In the genomic region with DNA sequence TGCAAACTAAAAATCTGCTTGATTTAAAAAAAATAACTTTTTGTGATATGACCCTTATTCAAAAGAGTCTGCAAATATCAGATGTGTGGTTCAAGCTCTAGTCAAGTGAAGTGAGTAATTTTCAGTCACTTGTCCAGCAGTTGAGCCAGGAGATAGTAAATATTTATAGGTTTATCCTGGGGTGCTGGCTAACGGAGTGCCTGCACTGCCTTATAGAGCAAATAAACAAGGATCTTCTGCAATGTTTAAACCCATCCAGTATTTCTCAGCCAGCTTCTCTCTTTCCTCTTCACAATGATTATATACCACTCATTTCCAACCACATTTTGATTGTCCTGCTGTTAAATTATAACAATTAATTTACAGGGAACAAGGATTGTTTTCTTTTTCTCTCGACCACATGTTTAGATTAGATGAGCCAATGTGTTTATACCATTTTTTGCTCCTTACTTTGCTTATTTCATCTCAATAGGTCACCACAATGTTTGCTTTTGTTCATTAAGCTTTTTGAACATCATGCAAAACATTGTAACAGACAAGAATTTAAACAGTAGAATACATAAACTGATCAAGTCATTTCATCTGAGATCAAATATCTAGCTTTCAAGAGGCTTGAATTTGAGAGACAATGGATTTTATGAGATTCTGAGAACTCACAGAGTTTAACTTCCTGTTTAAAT, we compare ENCODE assay signal across 24 cellular contexts.
"Had no signal": no experiment of that assay in that cellular context is flagged by ENCODE, and none has a peak within 500 bp of the region (broad histone marks: within the 10 kb centered on the region; RNA-seq: fewer than 3 reads in every experiment).

No MANE protein-coding gene starts in this region.

- H2AFZ ChIP-seq: parathyroid adenoma had no signal

- H3K9ac ChIP-seq: parathyroid adenoma had no signal

- H3K4me3 ChIP-seq: dorsolateral prefrontal cortex, lung, prostate gland, right lobe of liver, spleen, tibial artery, upper lobe of left lung, uterus had no signal

- DNase-seq: cortex of kidney; dorsolateral prefrontal cortex; effector CD8-positive, alpha-beta T cell; foreskin melanocyte; head of caudate nucleus; hippocampal formation; left colon; left ventricle myocardium superior; mesendoderm; naive B cell; nephron progenitor cell; right lobe of liver; spleen; stimulated activated CD4-positive, alpha-beta T cell treated with anti-CD3 and anti-CD28 coated beads, Interleukin-15, amount 100 ng/mL, for 24 hours; stimulated activated CD4-positive, alpha-beta T cell treated with anti-CD3 and anti-CD28 coated beads, Interleukin-1b, Interleukin-23, amount 100 ng/mL, for 48 hours; stimulated activated CD4-positive, alpha-beta T cell treated with anti-CD3 and anti-CD28 coated beads, Interleukin-4, amount 100 ng/mL, for 24 hours; tibial artery; upper lobe of left lung; uterus had no signal

- H3K27ac ChIP-seq: dorsolateral prefrontal cortex, parathyroid adenoma, prostate gland, right lobe of liver, spleen, tibial artery, upper lobe of left lung, uterus had no signal

- H3K36me3 ChIP-seq: prostate gland, right lobe of liver, spleen, tibial artery, upper lobe of left lung, uterus had no signal

- ATAC-seq: esophagus mucosa; left colon; left ventricle myocardium superior; right lobe of liver; stimulated activated memory B cell treated with anti-CD40 and anti-IgM and Interleukin-4, amounts not matched to agents 10 μg/mL and 1 μg/mL and 100 μg/mL, for 72 hours had no signal

- H3K9me3 ChIP-seq: prostate gland, right lobe of liver, tibial artery, upper lobe of left lung, uterus had no signal

- H3K4me1 ChIP-seq: parathyroid adenoma, prostate gland, right lobe of liver, spleen, tibial artery, upper lobe of left lung, uterus had no signal

- H3K27me3 ChIP-seq: right lobe of liver, spleen, tibial artery, upper lobe of left lung, uterus had no signal
